Comparison of ENCODE assay signal across 1 cellular context in the genomic region with DNA sequence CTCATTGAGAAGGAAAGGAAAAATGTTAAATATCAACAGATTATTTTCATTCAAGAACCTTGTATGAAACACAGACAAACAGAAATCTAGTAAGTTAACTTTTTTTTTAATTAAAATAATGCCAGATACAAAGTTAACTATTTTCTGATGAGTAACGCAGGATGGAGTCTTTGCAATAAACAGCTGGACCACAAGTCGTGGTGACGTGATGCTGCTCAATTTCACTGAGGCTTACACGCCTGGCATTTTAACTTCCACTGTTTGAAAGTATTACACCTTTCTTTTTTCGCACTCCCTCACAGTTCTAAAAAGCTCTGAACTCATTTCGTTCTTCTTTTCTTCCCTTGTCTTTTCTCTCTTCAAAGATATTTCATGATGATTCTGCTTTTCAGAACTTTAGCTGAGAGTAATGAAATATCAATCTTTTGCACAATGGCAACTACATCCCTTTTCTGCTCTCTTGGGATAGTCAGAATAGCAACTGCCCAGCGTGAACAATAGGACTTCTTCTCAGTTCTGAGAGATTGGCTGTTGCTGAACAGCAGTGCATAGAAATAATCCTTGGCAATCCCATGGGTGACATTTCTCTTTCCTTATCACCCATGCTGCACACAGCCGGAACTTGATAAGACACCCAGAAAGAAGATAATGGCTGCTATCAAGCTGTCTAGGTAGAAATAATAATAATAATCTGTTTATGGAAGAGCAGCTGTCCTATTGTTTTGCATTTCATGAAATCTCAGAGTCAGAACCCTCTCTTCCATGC.
TF ChIP-seq lines count a peak whose summit lies in the region.

No MANE protein-coding gene starts in this region.

TF ChIP-seq in K562, 482 proteins besides CTCF, POLR2A, EP300 and RAD21 (continued from another document):
- TF ChIP-seq TEAD4 (IDR thresholded peaks at IDR 0.05; ENCODE audit: low read length): peak; percentile 49; the same call in 1 of the 2 replicates
- TF ChIP-seq TEAD4 (CRISPR knock-in tag; IDR thresholded peaks at IDR 0.05; ENCODE audit: borderline replicate concordance): no peak
- no peak for TF ChIP-seq CEBPZ (IDR thresholded peaks at IDR 0.05; ENCODE audit: borderline replicate concordance, low read depth, low read length)
- TF ChIP-seq EP400 (IDR thresholded peaks at IDR 0.05): no peak
- TF ChIP-seq ETV5 (CRISPR knock-in tag; IDR thresholded peaks at IDR 0.05; ENCODE audit: low read depth): no peak
- peak; percentile 38; the same call in 1 of the 2 replicates for TF ChIP-seq TAL1 (IDR thresholded peaks at IDR 0.05)
- TF ChIP-seq, protein P1, sequence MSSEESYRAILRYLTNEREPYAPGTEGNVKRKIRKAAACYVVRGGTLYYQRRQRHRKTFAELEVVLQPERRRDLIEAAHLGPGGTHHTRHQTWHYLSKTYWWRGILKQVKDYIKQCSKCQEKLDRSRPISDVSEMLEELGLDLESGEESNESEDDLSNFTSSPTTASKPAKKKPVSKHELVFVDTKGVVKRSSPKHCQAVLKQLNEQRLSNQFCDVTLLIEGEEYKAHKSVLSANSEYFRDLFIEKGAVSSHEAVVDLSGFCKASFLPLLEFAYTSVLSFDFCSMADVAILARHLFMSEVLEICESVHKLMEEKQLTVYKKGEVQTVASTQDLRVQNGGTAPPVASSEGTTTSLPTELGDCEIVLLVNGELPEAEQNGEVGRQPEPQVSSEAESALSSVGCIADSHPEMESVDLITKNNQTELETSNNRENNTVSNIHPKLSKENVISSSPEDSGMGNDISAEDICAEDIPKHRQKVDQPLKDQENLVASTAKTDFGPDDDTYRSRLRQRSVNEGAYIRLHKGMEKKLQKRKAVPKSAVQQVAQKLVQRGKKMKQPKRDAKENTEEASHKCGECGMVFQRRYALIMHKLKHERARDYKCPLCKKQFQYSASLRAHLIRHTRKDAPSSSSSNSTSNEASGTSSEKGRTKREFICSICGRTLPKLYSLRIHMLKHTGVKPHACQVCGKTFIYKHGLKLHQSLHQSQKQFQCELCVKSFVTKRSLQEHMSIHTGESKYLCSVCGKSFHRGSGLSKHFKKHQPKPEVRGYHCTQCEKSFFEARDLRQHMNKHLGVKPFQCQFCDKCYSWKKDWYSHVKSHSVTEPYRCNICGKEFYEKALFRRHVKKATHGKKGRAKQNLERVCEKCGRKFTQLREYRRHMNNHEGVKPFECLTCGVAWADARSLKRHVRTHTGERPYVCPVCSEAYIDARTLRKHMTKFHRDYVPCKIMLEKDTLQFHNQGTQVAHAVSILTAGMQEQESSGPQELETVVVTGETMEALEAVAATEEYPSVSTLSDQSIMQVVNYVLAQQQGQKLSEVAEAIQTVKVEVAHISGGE (CRISPR knock-in tag; IDR thresholded peaks at IDR 0.05): no peak
- no peak for TF ChIP-seq TCF7 (IDR thresholded peaks at IDR 0.05; ENCODE audit: borderline replicate concordance)
- no peak for TF ChIP-seq HINFP (tag; conservative IDR thresholded peaks at IDR 0.05; ENCODE audit: low read depth)
- TF ChIP-seq SOX6 (IDR thresholded peaks at IDR 0.05): peak; percentile 41
- no peak for TF ChIP-seq SMARCE1 (IDR thresholded peaks at IDR 0.05)
- TF ChIP-seq POLR2G (IDR thresholded peaks at IDR 0.05; ENCODE audit: low read depth, low read length): no peak
- no peak for TF ChIP-seq LCOR (CRISPR knock-in tag; IDR thresholded peaks at IDR 0.05)
- TF ChIP-seq ZNF3 (CRISPR knock-in tag; IDR thresholded peaks at IDR 0.05): no peak
- no peak for TF ChIP-seq COPS2 (conservative IDR thresholded peaks at IDR 0.05)
- TF ChIP-seq HBP1 (CRISPR knock-in tag; IDR thresholded peaks at IDR 0.05): no peak
